Comparison of ENCODE assay signal across 30 cellular contexts in the genomic region with DNA sequence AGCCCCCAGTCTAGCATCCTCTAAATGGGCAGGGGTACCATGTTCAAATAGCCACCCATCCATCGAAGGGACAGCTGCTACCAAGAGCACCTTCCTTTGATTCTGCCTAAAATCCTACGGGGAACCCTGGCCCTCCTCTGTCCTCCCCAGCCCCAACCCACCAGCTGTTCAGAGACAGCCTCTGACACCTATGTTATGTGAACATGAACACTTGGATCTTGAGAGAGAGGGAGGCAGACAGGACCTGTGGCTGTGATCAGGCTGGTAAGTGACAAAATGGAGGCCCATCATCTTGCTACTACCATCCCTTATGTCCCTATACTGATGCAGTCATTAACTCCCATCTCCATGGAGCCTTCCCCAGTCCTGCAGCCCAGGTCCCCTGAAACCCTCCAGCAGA. TPM values are rescaled to one million over a fixed set of nuclear protein-coding genes. Genes with fewer than 3 reads are reported as not detected.
DNase-seq lines count a peak whose midpoint lies in the region; ATAC-seq and TF ChIP-seq lines count a peak whose summit lies in the region.
"Had no signal": no experiment of that assay in that cellular context is flagged by ENCODE, and none has a peak within 500 bp of the region (broad histone marks: within the 10 kb centered on the region; RNA-seq: fewer than 3 reads in every experiment).

No MANE protein-coding gene starts in this region.

- H3K27me3 ChIP-seq in GM23338 (ENCODE audit: insufficient read depth) (no peaks in the 10 kb centered on the region), endodermal cell (ENCODE audit: control insufficient read depth, insufficient read depth, low read length, poor library complexity, severe bottlenecking) (no peaks in the 10 kb centered on the region), spleen (replicated peaks in 1 of 7) (no peaks in the 10 kb centered on the region)
- H3K27me3 ChIP-seq: thyroid gland had no signal

- no peak; the same call in 2 of the 3 replicates for ATAC-seq in GM23338
- no peak for ATAC-seq in HG03095 (IDR thresholded peaks at IDR 0.05; ENCODE audit: unreplicated experiment)
- ATAC-seq: CD8-positive, alpha-beta T cell had no signal

- no peak for TF ChIP-seq POLR2A in spleen (IDR thresholded peaks at IDR 0.05)

- H2AFZ ChIP-seq in GM23338 = no peak overlapping the region

- TF ChIP-seq CTCF in C4-2B (conservative IDR thresholded peaks at IDR 0.05) (no peak), GM23338 (conservative IDR thresholded peaks at IDR 0.05; ENCODE audit: low read depth in 2 of 2) (no peak), endodermal cell (conservative IDR thresholded peaks at IDR 0.05) (no peak), spleen (IDR thresholded peaks at IDR 0.05 in 8 of 11, conservative IDR thresholded peaks at IDR 0.05 in 3 of 11) (no peak)

- no peak overlapping the region for H3K9ac ChIP-seq in endodermal cell (ENCODE audit: extremely low read depth, low read length, poor library complexity, severe bottlenecking)

- no peak overlapping the region for H3K4me3 ChIP-seq in GM23338
- H3K4me3 ChIP-seq in endodermal cell (ENCODE audit: low read length) = no peak overlapping the region
- no peak overlapping the region for H3K4me3 ChIP-seq in spleen
- H3K4me3 ChIP-seq: thyroid gland had no signal

- intact Hi-C loops in spleen (cut with DNase I; ENCODE audit: low total_unique reads) = no loop called here

- no peaks in the 10 kb centered on the region; the same call in 1 of the 2 replicates for H4K20me1 ChIP-seq in GM23338 (replicated peaks; ENCODE audit: insufficient read depth)

- H3F3A ChIP-seq in GM23338 (replicated peaks; ENCODE audit: low read depth) = peaks cover 13% of the 10 kb centered on the region

- H3K4me2 ChIP-seq in GM23338 = no peak overlapping the region

- DNase-seq in GM23338 (ENCODE audit: low spot score) (no peak), endodermal cell (peak; percentile 51), spleen (peak; percentile 29), NCI-H187 (lab: John Stamatoyannopoulos, UW) (no peak)
- no peak for DNase-seq in central memory CD4-positive, alpha-beta T cell
- DNase-seq: activated CD8-positive, alpha-beta memory T cell treated with anti-CD3 and anti-CD28 coated beads for 24 hours; activated naive CD8-positive, alpha-beta T cell treated with anti-CD3 and anti-CD28 coated beads for 36 hours; CD8-positive, alpha-beta T cell; DMS153; effector CD4-positive, alpha-beta T cell; GDM1; left colon; mesendoderm; naive B cell; NCI-H1092; NCI-H1930; NCI-H526 treated with DMSO at 0.1 percent for 48 hours; occipital lobe; retina; stimulated activated CD4-positive, alpha-beta T cell treated with anti-CD3 and anti-CD28 coated beads, Interleukin-4, amount 100 ng/mL, for 1 hour; stimulated activated naive CD4-positive, alpha-beta T cell treated with Interleukin-2 at 50 U/mL for 16 hours; thyroid gland had no signal

- H3K9me2 ChIP-seq in GM23338 (ENCODE audit: insufficient read depth) = no peaks in the 10 kb centered on the region

- H3K27ac Mint-ChIP-seq in GM23338 = no peak overlapping the region
- no peak overlapping the region for H3K27ac Mint-ChIP-seq in endodermal cell
- H3K27ac Mint-ChIP-seq: activated naive CD8-positive, alpha-beta T cell treated with anti-CD3 and anti-CD28 coated beads for 36 hours; activated T-helper 1 cell treated with anti-CD3 and anti-CD28 coated beads, Interleukin-12 subunit alpha, Interleukin-12 subunit beta, Interleukin-2, Interleukin-4 antibody, amounts not matched to agents 30 ng/mL and 10 ng/mL and 1 ng/mL, durations not matched to agents 14 hours and 24 hours and 36 hours; CD8-positive, alpha-beta T cell; T-helper 1 cell treated with Interleukin-12 subunit alpha and Interleukin-12 subunit beta and Interleukin-4 antibody, amounts not matched to agents 30 μg/mL and 1 μg/mL, for 36 hours had no signal

- H3K79me2 ChIP-seq in GM23338 (replicated peaks; ENCODE audit: insufficient read depth) = no peaks in the 10 kb centered on the region

- peaks cover 13% of the 10 kb centered on the region for H3K36me3 ChIP-seq in GM23338 (ENCODE audit: insufficient read depth)
- peaks cover 33% of the 10 kb centered on the region for H3K36me3 ChIP-seq in endodermal cell (ENCODE audit: control insufficient read depth, insufficient read depth, low read length)
- peaks cover 0 to 74% (median 18%) of the 10 kb centered on the region in 6 donors for H3K36me3 ChIP-seq in spleen

- H3K27ac ChIP-seq in C4-2B (peak overlapping the region; percentile 84), GM23338 (ENCODE audit: low read depth) (no peak overlapping the region), endodermal cell (ENCODE audit: low read depth, low read length) (no peak overlapping the region), spleen (no peak overlapping the region)

- H3K36me3 Mint-ChIP-seq in GM23338 (ENCODE audit: low read depth) (peaks cover 25% of the 10 kb centered on the region; the same call in 2 of the 3 replicates), endodermal cell (ENCODE audit: low read depth) (peaks cover 35% of the 10 kb centered on the region)

- H3K4me1 Mint-ChIP-seq in GM23338 = peaks cover 3% of the 10 kb centered on the region; the same call in 2 of the 3 replicates
- no peaks in the 10 kb centered on the region for H3K4me1 Mint-ChIP-seq in endodermal cell

- H3K4me1 ChIP-seq in GM23338 (ENCODE audit: insufficient read depth) = peaks cover 4% of the 10 kb centered on the region; the same call in 1 of the 2 replicates
- no peaks in the 10 kb centered on the region for H3K4me1 ChIP-seq in endodermal cell (ENCODE audit: control insufficient read depth, insufficient read depth, low read length)
- H3K4me1 ChIP-seq in spleen = peaks cover 0 to 10% (median 0%) of the 10 kb centered on the region in 6 donors

- H3K4me3 Mint-ChIP-seq in GM23338 (no peak overlapping the region), endodermal cell (no peak overlapping the region)
- H3K4me3 Mint-ChIP-seq: activated naive CD8-positive, alpha-beta T cell treated with anti-CD3 and anti-CD28 coated beads for 36 hours; activated T-helper 1 cell treated with anti-CD3 and anti-CD28 coated beads, Interleukin-12 subunit alpha, Interleukin-12 subunit beta, Interleukin-2, Interleukin-4 antibody, amounts not matched to agents 30 ng/mL and 10 ng/mL and 1 ng/mL, durations not matched to agents 14 hours and 24 hours and 36 hours; CD8-positive, alpha-beta T cell; naive B cell; T-helper 1 cell treated with Interleukin-12 subunit alpha and Interleukin-12 subunit beta and Interleukin-4 antibody, amounts not matched to agents 30 μg/mL and 1 μg/mL, for 36 hours had no signal

- H3K9me3 ChIP-seq in endodermal cell (ENCODE audit: control insufficient read depth, low read length) = no peaks in the 10 kb centered on the region
- H3K9me3 ChIP-seq in spleen = no peaks in the 10 kb centered on the region
- H3K9me3 ChIP-seq: thyroid gland had no signal

- peaks cover 8% of the 10 kb centered on the region for H3K27me3 Mint-ChIP-seq in GM23338 (ENCODE audit: insufficient read depth, low read depth, poor library complexity)
- no peaks in the 10 kb centered on the region for H3K27me3 Mint-ChIP-seq in endodermal cell (ENCODE audit: insufficient read depth)
- H3K27me3 Mint-ChIP-seq: activated naive CD8-positive, alpha-beta T cell treated with anti-CD3 and anti-CD28 coated beads for 36 hours; naive B cell had no signal

- H3K9me3 Mint-ChIP-seq in GM23338 (no peaks in the 10 kb centered on the region), endodermal cell (peaks cover 2% of the 10 kb centered on the region)
- H3K9me3 Mint-ChIP-seq: activated naive CD8-positive, alpha-beta T cell treated with anti-CD3 and anti-CD28 coated beads for 36 hours; activated T-helper 1 cell treated with anti-CD3 and anti-CD28 coated beads, Interleukin-12 subunit alpha, Interleukin-12 subunit beta, Interleukin-2, Interleukin-4 antibody, amounts not matched to agents 30 ng/mL and 10 ng/mL and 1 ng/mL, durations not matched to agents 14 hours and 24 hours and 36 hours; CD8-positive, alpha-beta T cell; naive B cell; T-helper 1 cell treated with Interleukin-12 subunit alpha and Interleukin-12 subunit beta and Interleukin-4 antibody, amounts not matched to agents 30 μg/mL and 1 μg/mL, for 36 hours had no signal

- 94 to 100% methylated on average over 1 to 2 of the region's 2 CpGs for WGBS in endodermal cell (ENCODE audit: insufficient coverage in 1 of 2, insufficient read length in 1 of 2), 2 experiments
- 96 to 100% (median 96%) methylated on average over 1 to 2 of the region's 2 CpGs for WGBS in spleen, 5 donors

RNA-seq across cellular contexts. Expression of gene SLC23A1, which starts 8.2 kb away (rescaled TPM):
- not detected in 2 replicates for total RNA-seq in GM23338 (2014; rRNA removed; shearing (Covaris generic))
- 0.16 and 0.29 TPM in 2 replicates for polyA plus RNA-seq in GM23338 (2016; fragmentation: Nextera tagmentation; extraction: Ambion mirVana)
- total RNA-seq in endodermal cell = under 1 TPM; 0.35 to 0.93 TPM
- polyA plus RNA-seq in endodermal cell (2013, experiment 1 of 2) = 0.28 TPM
- polyA plus RNA-seq in endodermal cell (2013, experiment 2 of 2) = not detected
- 1 to 10 TPM in 4 of 7 donors, under 1 TPM in 2, not detected in 1; 0.28 to 2.4 (median 1.6) TPM for total RNA-seq in spleen
- 1 to 10 TPM in 1 of 3 donors, under 1 TPM in 2; 0.87 to 1.2 (median 0.89) TPM for polyA plus RNA-seq in spleen
- total RNA-seq: activated naive CD8-positive, alpha-beta T cell treated with anti-CD3 and anti-CD28 coated beads for 36 hours; CD8-positive, alpha-beta T cell; epithelial cell of proximal tubule; fibroblast of villous mesenchyme; LHCN-M2; occipital lobe; RPMI7951; thyroid gland had no signal

RNA-seq across cellular contexts. Expression of gene MZB1, which starts 14.8 kb away (rescaled TPM):
- total RNA-seq in GM23338 (2014; rRNA removed; shearing (Covaris generic)) = 1.6 TPM in 1 of 2 replicates, not detected in the other
- 0.52 and 0.71 TPM in 2 replicates for polyA plus RNA-seq in GM23338 (2016; fragmentation: Nextera tagmentation; extraction: Ambion mirVana)
- total RNA-seq in endodermal cell = under 1 TPM; 0.57 to 0.60 TPM
- polyA plus RNA-seq in endodermal cell (2013, experiment 1 of 2) = not detected
- polyA plus RNA-seq in endodermal cell (2013, experiment 2 of 2) = 0.50 TPM
- total RNA-seq in spleen = 100 to 1,000 TPM in 3 of 7 donors, 10 to 100 TPM in 4; 72.6 to 273 (median 97.8) TPM
- polyA plus RNA-seq in spleen = 100 to 1,000 TPM; 114 to 179 (median 144) TPM
- total RNA-seq: epithelial cell of proximal tubule, LHCN-M2, occipital lobe, RPMI7951 had no signal

RNA-seq across cellular contexts. Expression of gene PROB1, which starts 20.0 kb away (rescaled TPM):
- total RNA-seq in GM23338 (2014; rRNA removed; shearing (Covaris generic)) = 2.7 and 3.1 TPM in 2 replicates
- 0.54 and 0.73 TPM in 2 replicates for polyA plus RNA-seq in GM23338 (2016; fragmentation: Nextera tagmentation; extraction: Ambion mirVana)
- 1 to 10 TPM; 4.8 to 6.6 TPM for total RNA-seq in endodermal cell
- 1.4 TPM for polyA plus RNA-seq in endodermal cell (2013, experiment 1 of 2)
- polyA plus RNA-seq in endodermal cell (2013, experiment 2 of 2) = 1.4 TPM
- total RNA-seq in spleen = 1 to 10 TPM; 1.1 to 3.2 (median 2.3) TPM
- polyA plus RNA-seq in spleen = 1 to 10 TPM in 1 of 3 donors, under 1 TPM in 2; 0.33 to 1.3 (median 0.99) TPM

RNA-seq across cellular contexts. Expression of gene SPATA24, which starts 29.0 kb away (rescaled TPM):
- 7.1 and 16.0 TPM in 2 replicates for total RNA-seq in GM23338 (2014; rRNA removed; shearing (Covaris generic))
- 20.6 and 22.4 TPM in 2 replicates for polyA plus RNA-seq in GM23338 (2016; fragmentation: Nextera tagmentation; extraction: Ambion mirVana)
- 10 to 100 TPM in 1 of 2 donors, 1 to 10 TPM in 1; 9.8 to 10.6 TPM for total RNA-seq in endodermal cell
- polyA plus RNA-seq in endodermal cell (2013, experiment 1 of 2) = 9.7 TPM
- polyA plus RNA-seq in endodermal cell (2013, experiment 2 of 2) = 7.9 TPM
- 1 to 10 TPM; 2.1 to 7.6 (median 3.7) TPM for total RNA-seq in spleen
- 1 to 10 TPM; 8.5 to 9.5 (median 9.0) TPM for polyA plus RNA-seq in spleen

RNA-seq across cellular contexts. Expression of gene PAIP2, which starts 33.3 kb away (rescaled TPM):
- 132 and 148 TPM in 2 replicates for total RNA-seq in GM23338 (2014; rRNA removed; shearing (Covaris generic))
- polyA plus RNA-seq in GM23338 (2016; fragmentation: Nextera tagmentation; extraction: Ambion mirVana) (226 and 277 TPM in 2 replicates), spleen (100 to 1,000 TPM in 2 of 3 donors, 10 to 100 TPM in 1; 90.6 to 119 (median 117) TPM)
- total RNA-seq in endodermal cell (100 to 1,000 TPM; 128 to 142 TPM), spleen (100 to 1,000 TPM in 2 of 7 donors, 10 to 100 TPM in 5; 73.2 to 117 (median 86.4) TPM)
- polyA plus RNA-seq in endodermal cell (2013, experiment 1 of 2) = 193 TPM
- 186 TPM for polyA plus RNA-seq in endodermal cell (2013, experiment 2 of 2)

Comparison
In these comparisons a context has a peak if more than half of its experiments do, and no peak if none do; other contexts are left out.
1. DNase-seq: peak in endodermal cell (single experiment) and spleen (single experiment); none in GM23338 (single experiment), NCI-H187 (0 of 2) and central memory CD4-positive, alpha-beta T cell (single experiment).
2. RNA of gene MZB1, which starts 14.8 kb away (total RNA-seq): 72.6 to 273 TPM in spleen; 1.6 TPM in GM23338 and 0.57 to 0.60 TPM in endodermal cell; every median in the first group is over 10 times any median in the second.